18 cellular contexts compared by ENCODE assay signal in the genomic region with DNA sequence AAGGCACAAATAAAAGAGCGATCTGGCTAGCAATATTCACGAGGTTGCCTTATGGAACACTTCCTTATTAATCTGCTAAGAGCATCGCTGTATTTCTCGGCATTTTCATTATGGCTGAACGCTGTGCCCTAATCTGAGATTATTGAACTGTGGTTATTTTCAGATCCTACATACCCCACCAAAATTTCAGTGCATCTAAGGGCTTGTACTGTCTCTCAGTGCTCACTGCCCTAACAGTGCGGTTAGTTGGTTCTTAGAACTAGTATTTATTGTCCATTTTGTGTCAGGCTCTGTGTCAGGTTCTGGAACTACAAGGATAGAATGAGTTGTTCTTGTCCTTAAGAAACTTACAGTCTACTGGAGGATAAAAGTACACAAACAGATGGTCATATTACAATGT. TPM values are rescaled to one million over a fixed set of nuclear protein-coding genes. Genes with fewer than 3 reads are reported as not detected.
DNase-seq lines count a peak whose midpoint lies in the region; ATAC-seq, FAIRE-seq and TF ChIP-seq lines count a peak whose summit lies in the region.
"Had no signal": no experiment of that assay in that cellular context is flagged by ENCODE, and none has a peak within 500 bp of the region (broad histone marks: within the 10 kb centered on the region; RNA-seq: fewer than 3 reads in every experiment).

No MANE protein-coding gene starts in this region.

- H3K4me2 ChIP-seq in MM.1S (ENCODE audit: low read depth, low read length), result peak overlapping the region; percentile 63
- H3K4me2 ChIP-seq in GM12878 (ENCODE audit: control insufficient read depth, insufficient read depth), result peak overlapping the region; percentile 73

- TF ChIP-seq CTCF in MM.1S (IDR thresholded peaks at IDR 0.05; ENCODE audit: low read length) (no peak), GM12878 (IDR thresholded peaks at IDR 0.05 in 2 of 3, conservative IDR thresholded peaks at IDR 0.05 in 1 of 3; ENCODE audit: control insufficient read depth in 2 of 3, extremely low read depth in 1 of 3, insufficient read depth in 1 of 3, low read depth in 3 of 3, low read length in 3 of 3) (no peak)

- no peak for TF ChIP-seq EP300 in GM12878 (IDR thresholded peaks at IDR 0.05; ENCODE audit: borderline replicate concordance in 1 of 2, control insufficient read depth in 1 of 2, low read depth in 2 of 2, low read length in 2 of 2)

- H3K9me3 ChIP-seq in MM.1S (replicated peaks; ENCODE audit: insufficient read depth, low read length) (no peaks in the 10 kb centered on the region), GM12878 (replicated peaks; ENCODE audit: control insufficient read depth, insufficient read depth, low read length) (no peaks in the 10 kb centered on the region; the same call in 2 of the 3 replicates)
- H3K9me3 ChIP-seq: Caco-2 had no signal

- H3K9me3 Mint-ChIP-seq in stimulated activated naive B cell treated with anti-CD40 and anti-IgM and Interleukin-4, amounts not matched to agents 10 μg/mL and 1 μg/mL and 100 μg/mL, for 72 hours, result no peaks in the 10 kb centered on the region
- H3K9me3 Mint-ChIP-seq in activated CD4-positive, alpha-beta memory T cell treated with anti-CD3 and anti-CD28 coated beads, Interleukin-2, amount 10 ng/mL, durations not matched to agents 7 days and 5 days, result no peaks in the 10 kb centered on the region

- H3K4me1 Mint-ChIP-seq in stimulated activated naive B cell treated with anti-CD40 and anti-IgM and Interleukin-4, amounts not matched to agents 10 μg/mL and 1 μg/mL and 100 μg/mL, for 72 hours, result peaks cover 24 to 51% of the 10 kb centered on the region in 2 donors
- peaks cover 12% of the 10 kb centered on the region for H3K4me1 Mint-ChIP-seq in activated CD4-positive, alpha-beta memory T cell treated with anti-CD3 and anti-CD28 coated beads, Interleukin-2, amount 10 ng/mL, durations not matched to agents 7 days and 5 days

- 7% methylated on average over 6 of the region's 6 CpGs for WGBS in GM12878 (ENCODE audit: insufficient coverage, insufficient replicate concordance, low lambda C conversion rate, missing lambda C conversion rate)

- CTCF ChIA-PET in GM12878 (lab: Yijun Ruan, JAX), result interaction anchor here (1.0 to 2.2 kb wide), 3 partner anchors 11 to 19 kb away, joined by 3 to 6 read pairs (median 4); no protein-coding TSS in a partner anchor
- CTCF ChIA-PET in activated CD4-positive, alpha-beta memory T cell treated with anti-CD3 and anti-CD28 coated beads, Interleukin-2, amount 10 ng/mL, durations not matched to agents 7 days and 5 days (lab: Charles Lee), result no interaction called here

- H3K36me3 ChIP-seq in MM.1S (replicated peaks; ENCODE audit: insufficient read depth, low read length) (no peaks in the 10 kb centered on the region), GM12878 (ENCODE audit: control insufficient read depth in 2 of 2, insufficient read depth in 2 of 2, low read length in 1 of 2) (no peaks in the 10 kb centered on the region)

- ATAC-seq in GM12878 (peak; percentile 55), GM18870 (IDR thresholded peaks at IDR 0.05; ENCODE audit: unreplicated experiment) (no peak), HG03139 (IDR thresholded peaks at IDR 0.05; ENCODE audit: unreplicated experiment) (no peak)
- ATAC-seq in stimulated activated naive B cell treated with anti-CD40 and anti-IgM and Interleukin-4, amounts not matched to agents 10 μg/mL and 1 μg/mL and 100 μg/mL, for 72 hours (replicated peaks), result no peak

- H3K4me3 Mint-ChIP-seq in stimulated activated naive B cell treated with anti-CD40 and anti-IgM and Interleukin-4, amounts not matched to agents 10 μg/mL and 1 μg/mL and 100 μg/mL, for 72 hours, result no peak overlapping the region
- H3K4me3 Mint-ChIP-seq in activated CD4-positive, alpha-beta memory T cell treated with anti-CD3 and anti-CD28 coated beads, Interleukin-2, amount 10 ng/mL, durations not matched to agents 7 days and 5 days, result no peak overlapping the region

- H4K20me1 ChIP-seq in MM.1S (ENCODE audit: insufficient read depth, low read length) (no peaks in the 10 kb centered on the region), GM12878 (ENCODE audit: control insufficient read depth, insufficient read depth) (no peaks in the 10 kb centered on the region)

- DNase-seq in GM12892 (ENCODE audit: insufficient read length) (no peak), MM.1S (no peak), GM12878 (ENCODE audit: low read depth, low spot score) (no peak)
- no peak for DNase-seq in stimulated activated naive B cell treated with anti-CD40 and anti-IgM and Interleukin-4, amounts not matched to agents 10 μg/mL and 1 μg/mL and 100 μg/mL, for 72 hours
- no peak for DNase-seq in activated CD4-positive, alpha-beta memory T cell treated with anti-CD3 and anti-CD28 coated beads, Interleukin-2, amount 10 ng/mL, durations not matched to agents 7 days and 5 days
- DNase-seq: ACHN, AML-193, Caco-2, DMS153, Kasumi-1, NCI-H1417, NCI-H187 treated with DMSO at 0.1 percent for 48 hours, OCI-M1, SIG-M5, T-helper 2 cell had no signal

- no peaks in the 10 kb centered on the region for H3K27me3 ChIP-seq in MM.1S (replicated peaks; ENCODE audit: insufficient read depth, low read length)
- H3K27me3 ChIP-seq in GM12878 (replicated peaks in 1 of 2; ENCODE audit: control insufficient read depth in 2 of 2, insufficient read depth in 2 of 2, low read length in 1 of 2), result no peaks in the 10 kb centered on the region

- intact Hi-C loops in GM12878 (cut with micrococcal nuclease; ENCODE audit: unreplicated experiment), result loop anchor here (10.0 kb wide), 1 partner anchor 216 kb away; no protein-coding TSS in a partner anchor

- 0 out of 2 replicates have a peak, but pooled peaks cover 2% of the 10 kb centered on the region for H3F3A ChIP-seq in MM.1S (ENCODE audit: insufficient read depth, low read length)

- in situ Hi-C loops in GM12878 (cut with MboI), result no loop called here

- H3K27ac Mint-ChIP-seq in stimulated activated naive B cell treated with anti-CD40 and anti-IgM and Interleukin-4, amounts not matched to agents 10 μg/mL and 1 μg/mL and 100 μg/mL, for 72 hours, result peak overlapping the region; percentile 70
- no peak overlapping the region for H3K27ac Mint-ChIP-seq in activated CD4-positive, alpha-beta memory T cell treated with anti-CD3 and anti-CD28 coated beads, Interleukin-2, amount 10 ng/mL, durations not matched to agents 7 days and 5 days

- H3K9ac ChIP-seq in MM.1S (ENCODE audit: low read length), result peak overlapping the region; percentile 10; the same call in 1 of the 2 replicates
- peak overlapping the region; percentile 26 for H3K9ac ChIP-seq in GM12878 (ENCODE audit: control insufficient read depth, insufficient read depth, low read length)

- peaks cover 18% of the 10 kb centered on the region for H3K4me1 ChIP-seq in MM.1S (ENCODE audit: low read length)
- peaks cover 35% of the 10 kb centered on the region for H3K4me1 ChIP-seq in GM12878 (ENCODE audit: control insufficient read depth, insufficient read depth, low read length)

- H3K27ac ChIP-seq in MM.1S (ENCODE audit: low read length) (peak overlapping the region; percentile 76; the same call in 1 of the 2 replicates), GM12878 (ENCODE audit: control insufficient read depth, insufficient read depth) (peak overlapping the region; percentile 88)

- POLR2A ChIA-PET in GM12878 (lab: Charles Lee), result interaction anchor here (0.5 to 1.3 kb wide), 4 partner anchors 10 to 36 kb away, joined by 3 to 4 read pairs (median 3); no protein-coding TSS in a partner anchor
- POLR2A ChIA-PET in activated CD4-positive, alpha-beta memory T cell treated with anti-CD3 and anti-CD28 coated beads, Interleukin-2, amount 10 ng/mL, durations not matched to agents 7 days and 5 days (lab: Charles Lee), result no interaction called here

- BruUV-seq in GM12878 (replicated peaks; lab: Mats Ljungman, UMichigan), result no TSS peak

- RAD21 ChIA-PET in GM12878 (lab: Charles Lee; ENCODE audit: unreplicated experiment), result interaction anchor here (1.2 to 2.8 kb wide), 4 partner anchors 9 to 91 kb away, joined by 4 to 12 read pairs (median 6); no protein-coding TSS in a partner anchor

- peak; percentile 63 for FAIRE-seq in GM12892 (lab: Jason Lieb, UNC)
- peak; percentile 76 for FAIRE-seq in GM12878 (lab: Jason Lieb, UNC)

- H3K9me2 ChIP-seq in MM.1S (replicated peaks; ENCODE audit: insufficient read depth, low read length), result no peaks in the 10 kb centered on the region

- TF ChIP-seq POLR2A in GM12892 (IDR thresholded peaks at IDR 0.05; ENCODE audit: low read depth, low read length), result no peak
- TF ChIP-seq POLR2A in GM12878 (IDR thresholded peaks at IDR 0.05; ENCODE audit: low read depth, low read length), result no peak

- SMC1A ChIA-PET in GM12878 (lab: Charles Lee; ENCODE audit: uncharacterized antibody, unreplicated experiment), result interaction anchor here (1.0 to 2.1 kb wide), 4 partner anchors 9 to 46 kb away, joined by 3 to 7 read pairs (median 4); no protein-coding TSS in a partner anchor

- no peaks in the 10 kb centered on the region for H3K27me3 Mint-ChIP-seq in stimulated activated naive B cell treated with anti-CD40 and anti-IgM and Interleukin-4, amounts not matched to agents 10 μg/mL and 1 μg/mL and 100 μg/mL, for 72 hours
- H3K27me3 Mint-ChIP-seq in activated CD4-positive, alpha-beta memory T cell treated with anti-CD3 and anti-CD28 coated beads, Interleukin-2, amount 10 ng/mL, durations not matched to agents 7 days and 5 days, result peaks cover 14% of the 10 kb centered on the region

- H3K36me3 Mint-ChIP-seq in stimulated activated naive B cell treated with anti-CD40 and anti-IgM and Interleukin-4, amounts not matched to agents 10 μg/mL and 1 μg/mL and 100 μg/mL, for 72 hours, result no peaks in the 10 kb centered on the region
- no peaks in the 10 kb centered on the region for H3K36me3 Mint-ChIP-seq in activated CD4-positive, alpha-beta memory T cell treated with anti-CD3 and anti-CD28 coated beads, Interleukin-2, amount 10 ng/mL, durations not matched to agents 7 days and 5 days (ENCODE audit: low read depth)

- H3K79me2 ChIP-seq in MM.1S (ENCODE audit: low read length) (no peaks in the 10 kb centered on the region), GM12878 (ENCODE audit: control insufficient read depth, insufficient read depth, low read length) (no peaks in the 10 kb centered on the region)

- no peak for TF ChIP-seq RAD21 in GM12878 (IDR thresholded peaks at IDR 0.05; ENCODE audit: insufficient read depth, low read depth, low read length)

- peak overlapping the region; percentile 48; the same call in 1 of the 2 replicates for H2AFZ ChIP-seq in MM.1S (ENCODE audit: low read length)
- H2AFZ ChIP-seq in GM12878 (ENCODE audit: control insufficient read depth, low read depth, low read length), result peak overlapping the region; percentile 71

- H3K4me3 ChIP-seq in MM.1S (ENCODE audit: low read length), result peak overlapping the region; percentile 12; the same call in 1 of the 2 replicates
- peak overlapping the region; percentile 57; the same call in 1 of the 2 replicates for H3K4me3 ChIP-seq in GM12878

RNA-seq across cellular contexts. Expression of gene FLT3, which starts 51.6 kb away (rescaled TPM):
- 0.40 TPM for polyA plus RNA-seq in GM12892 (2012; ENCODE audit: missing spikeins)
- total RNA-seq in GM12878 (2013; cell fraction: nucleolus; rRNA removed), result 0.33 and 0.42 TPM in 2 replicates
- total RNA-seq in GM12878 (2014; rRNA removed) (0.05 and 0.11 TPM in 2 replicates), GM12878 (2014; rRNA removed; fragmentation: Illumina TruSeq; extraction: Trizol) (0.18 and 0.23 TPM in 2 replicates), GM12878 (2021) (0.10 and 0.16 TPM in 2 replicates)
- 0.13 TPM for polyA plus RNA-seq in GM12878 (2011; ENCODE audit: low read depth)
- polyA plus RNA-seq in GM12878 (2011; rRNA removed) (0.09 TPM in 1 of 2 replicates, not detected in the other), GM12878 (2014; fragmentation: Illumina TruSeq; extraction: Trizol) (0.04 and 0.16 TPM in 2 replicates), GM12878 (2014; fragmentation: Nextera tagmentation; extraction: Ambion mirVana) (under 1 TPM; 0.06 to 0.13 TPM), GM12878 (2014; rRNA removed) (0.05 and 0.10 TPM in 2 replicates), GM12878 (2016; fragmentation: Nextera tagmentation; extraction: Ambion mirVana) (under 1 TPM; 0.15 to 0.19 TPM)
- polyA plus RNA-seq in GM12878 (2011; cell fraction: cytosol; rRNA removed), result 0.01 TPM in 1 of 2 replicates, not detected in the other
- polyA plus RNA-seq in GM12878 (2011; cell fraction: nucleus; rRNA removed), result 0.03 TPM in 1 of 2 replicates, not detected in the other
- 0.22 and 0.27 TPM in 2 replicates for polyA plus RNA-seq in GM12878 (2012)
- not detected in 2 replicates for polyA minus RNA-seq in GM12878 (2011; rRNA and poly(A)+ RNA removed)
- polyA minus RNA-seq in GM12878 (2011; cell fraction: cytosol; rRNA and poly(A)+ RNA removed), result not detected in 2 replicates
- polyA minus RNA-seq in GM12878 (2011; cell fraction: nucleus; rRNA and poly(A)+ RNA removed), result not detected in 2 replicates
- total RNA-seq in activated CD4-positive, alpha-beta memory T cell treated with anti-CD3 and anti-CD28 coated beads, Interleukin-2, amount 10 ng/mL, durations not matched to agents 7 days and 5 days, result not detected
- total RNA-seq: RPMI7951 had no signal
